Comparison of ENCODE assay signal across 26 cellular contexts in the genomic region with DNA sequence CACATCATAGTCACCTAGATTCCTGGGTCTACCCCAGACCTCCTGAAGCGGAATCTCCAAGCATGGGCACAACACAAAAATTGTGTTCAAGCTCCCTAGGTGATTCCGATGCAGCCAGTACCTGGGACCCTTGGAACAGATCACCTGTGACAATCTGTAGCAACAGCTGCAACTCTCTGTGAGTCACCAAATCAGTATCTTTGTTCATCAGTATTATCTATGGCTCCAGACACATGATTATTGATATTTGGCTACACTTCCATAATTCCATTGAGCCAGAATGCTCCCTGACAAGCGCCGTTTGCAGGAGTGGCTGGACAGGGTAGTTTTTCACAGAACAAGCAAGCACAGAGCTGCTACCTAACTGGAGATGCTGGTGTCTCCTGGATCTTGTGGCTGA. TPM values are rescaled to one million over a fixed set of nuclear protein-coding genes. Genes with fewer than 3 reads are reported as not detected.
"Had no signal": no experiment of that assay in that cellular context is flagged by ENCODE, and none has a peak within 500 bp of the region (broad histone marks: within the 10 kb centered on the region; RNA-seq: fewer than 3 reads in every experiment).

No MANE protein-coding gene starts in this region.

- H3K4me1 ChIP-seq: SJSA1 had no signal

- H3K27ac ChIP-seq: HL-60, SJSA1, SK-N-MC had no signal

- H3K36me3 ChIP-seq: MG63, SJSA1 had no signal

- FAIRE-seq: HTR-8/SVneo, RCC 7860 had no signal

- H3K4me3 ChIP-seq: MG63, SJSA1, SK-N-MC had no signal

- DNase-seq: Karpas-422, KG1, MG63, NCI-H1092, NCI-H1105 treated with DMSO at 0.1 percent for 48 hours, NCI-H1417 treated with DMSO at 0.1 percent for 48 hours, NCI-H146, NCI-H1694 treated with DMSO at 0.1 percent for 48 hours, NCI-H1930, NCI-H2081, NCI-H2107, NCI-H2227 treated with DMSO at 0.1 percent for 48 hours, NCI-H446, NCI-H510A, NCI-H524 treated with DMSO at 0.1 percent for 48 hours, NCI-H69, NCI-H774, Right ventricle myocardium superior, RPMI8226, SIG-M5, SW 1271 had no signal

- H3K27me3 ChIP-seq: MG63, SJSA1 had no signal

- H3K9me3 ChIP-seq: MG63, SJSA1 had no signal

RNA-seq across cellular contexts. Expression of a gene that starts 16.2 kb away (rescaled TPM):
- total RNA-seq: SJSA1 had no signal
